In genomic region chr1:89566761-89567174, GRCh38 we compare ENCODE assay signal across 1 cellular context.
TF ChIP-seq lines count a peak whose summit lies in the region.

No MANE protein-coding gene starts in this region.

TF ChIP-seq in HepG2, 621 proteins besides CTCF, POLR2A, EP300 and RAD21 (continued from another document):
- no peak for TF ChIP-seq RFX3 (CRISPR knock-in tag; IDR thresholded peaks at IDR 0.05)
- peak; percentile 10 for TF ChIP-seq ASH2L (IDR thresholded peaks at IDR 0.05; ENCODE audit: insufficient read length, low read depth, low read length)
- no peak for TF ChIP-seq ZNF382 (CRISPR knock-in tag; IDR thresholded peaks at IDR 0.05; ENCODE audit: borderline replicate concordance)
